ENCODE assay signal across 5 cellular contexts in genomic region chr21:36342581-36342980, GRCh38. TPM values are rescaled to one million over a fixed set of nuclear protein-coding genes. Genes with fewer than 3 reads are reported as not detected.
A peak's percentile ranks its signal among the peaks of the same experiment; 100 is the strongest.
DNase-seq lines count a peak whose midpoint lies in the region; ATAC-seq and TF ChIP-seq lines count a peak whose summit lies in the region.
"Not testable (repeated sequence)": the region's sequence is repeated elsewhere in the genome, so short reads cannot be mapped to it uniquely, and the experiment has no call there.
"Had no signal": no experiment of that assay in that cellular context is flagged by ENCODE, and none has a peak within 500 bp of the region (broad histone marks: within the 10 kb centered on the region; RNA-seq: fewer than 3 reads in every experiment).

No MANE protein-coding gene starts in this region.

- H3K4me1 Mint-ChIP-seq in activated T-cell treated with anti-CD3 and anti-CD28 coated beads, Interleukin-2, amount 50 U/mL, for 24 hours (ENCODE audit: low read depth), result not testable (repeated sequence)

- H3K9me3 Mint-ChIP-seq in activated T-cell treated with anti-CD3 and anti-CD28 coated beads, Interleukin-2, amount 50 U/mL, for 24 hours, result not testable (repeated sequence)

- CTCF ChIA-PET in RWPE1 (lab: Yijun Ruan, JAX), result not testable (repeated sequence)

- H3K36me3 Mint-ChIP-seq in activated T-cell treated with anti-CD3 and anti-CD28 coated beads, Interleukin-2, amount 50 U/mL, for 24 hours (ENCODE audit: low read depth), result peaks cover 88% of the 10 kb centered on the region

- intact Hi-C loops in psoas muscle (cut with DNase I); gastrocnemius medialis (cut with DNase I; ENCODE audit: low total_unique reads): not testable (repeated sequence)

- DNase-seq in RWPE1 (ENCODE audit: low spot score); activated T-cell treated with anti-CD3 and anti-CD28 coated beads, Interleukin-2, amount 50 U/mL, for 24 hours; psoas muscle: not testable (repeated sequence)
- peak; percentile 34 to 72 for DNase-seq in gastrocnemius medialis

- in situ Hi-C loops in gastrocnemius medialis (cut with MboI; ENCODE audit: low sequenced_read_pairs in 4 of 4), result not testable (repeated sequence)

- TF ChIP-seq POLR2A in gastrocnemius medialis (IDR thresholded peaks at IDR 0.05), result not testable (repeated sequence)

- 40 to 53% (median 48%) methylated on average over 7 of the region's 7 CpGs for WGBS in psoas muscle, 3 donors

- not testable (repeated sequence) for H3K27me3 Mint-ChIP-seq in activated T-cell treated with anti-CD3 and anti-CD28 coated beads, Interleukin-2, amount 50 U/mL, for 24 hours

- H3K4me3 Mint-ChIP-seq in activated T-cell treated with anti-CD3 and anti-CD28 coated beads, Interleukin-2, amount 50 U/mL, for 24 hours, result not testable (repeated sequence)

- H3K27ac ChIP-seq in RWPE1 (peak overlapping the region; percentile 32), psoas muscle (peak overlapping the region; percentile 17), gastrocnemius medialis (peak overlapping the region; percentile 66 to 79 (median 72))

- H3K4me1 ChIP-seq in psoas muscle, gastrocnemius medialis: not testable (repeated sequence)

- not testable (repeated sequence) for TF ChIP-seq CTCF in RWPE1 (conservative IDR thresholded peaks at IDR 0.05; ENCODE audit: low read depth); psoas muscle (IDR thresholded peaks at IDR 0.05); gastrocnemius medialis (IDR thresholded peaks at IDR 0.05 in 4 of 5, conservative IDR thresholded peaks at IDR 0.05 in 1 of 5)

- not testable (repeated sequence) for H3K4me3 ChIP-seq in psoas muscle, gastrocnemius medialis

- H3K27ac Mint-ChIP-seq in activated T-cell treated with anti-CD3 and anti-CD28 coated beads, Interleukin-2, amount 50 U/mL, for 24 hours, result peak overlapping the region; percentile 33

- H3K9me3 ChIP-seq in psoas muscle, gastrocnemius medialis: not testable (repeated sequence)

- not testable (repeated sequence) for H3K27me3 ChIP-seq in psoas muscle (ENCODE audit: insufficient read depth in 3 of 3, low read length in 2 of 3); gastrocnemius medialis

- POLR2A ChIA-PET in RWPE1 (lab: Yijun Ruan, JAX; ENCODE audit: low non-redundant PET), result not testable (repeated sequence)

- H3K36me3 ChIP-seq in psoas muscle (ENCODE audit: insufficient read depth in 1 of 2, low read depth in 1 of 2) (peaks cover 4 to 98% of the 10 kb centered on the region in 2 donors), gastrocnemius medialis (peaks cover 4 to 78% of the 10 kb centered on the region in 2 donors)

- ATAC-seq in psoas muscle (peak; percentile 49 to 66 (median 58)), gastrocnemius medialis (peak; percentile 51 to 63)

RNA-seq across cellular contexts. Expression of gene MORC3, which starts 22.6 kb away (rescaled TPM):
- total RNA-seq in psoas muscle (10 to 100 TPM; 18.9 to 29.6 (median 26.3) TPM), gastrocnemius medialis (10 to 100 TPM; 28.1 to 35.5 (median 31.7) TPM)
- polyA plus RNA-seq in psoas muscle, result 10 to 100 TPM; 12.4 to 33.5 (median 14.2) TPM

RNA-seq across cellular contexts. Expression of gene CHAF1B, which starts 42.6 kb away (rescaled TPM):
- total RNA-seq in psoas muscle (10 to 100 TPM in 2 of 4 donors, 1 to 10 TPM in 2; 2.6 to 12.6 (median 8.1) TPM), gastrocnemius medialis (10 to 100 TPM in 2 of 4 donors, 1 to 10 TPM in 2; 2.5 to 20.2 (median 7.4) TPM)
- 10 to 100 TPM in 1 of 3 donors, 1 to 10 TPM in 1, under 1 TPM in 1; 0.68 to 10.4 (median 8.4) TPM for polyA plus RNA-seq in psoas muscle
- polyA plus RNA-seq: CD14-positive monocyte had no signal

Comparison
In these comparisons a context has a peak if more than half of its experiments do, and no peak if none do; other contexts are left out.
1. H3K27ac ChIP-seq: peak in every context shown above with its lines; median percentile 72 in gastrocnemius medialis; 32 in RWPE1; 17 in psoas muscle.